28 cellular contexts compared by ENCODE assay signal in genomic region chr1:225556694-225557093, GRCh38.
"Had no signal": no experiment of that assay in that cellular context is flagged by ENCODE, and none has a peak within 500 bp of the region (broad histone marks: within the 10 kb centered on the region; RNA-seq: fewer than 3 reads in every experiment).

No MANE protein-coding gene starts in this region.

- H3K36me3 ChIP-seq: colonic mucosa, left lung, lower lobe of right lung had no signal

- DNase-seq: colonic mucosa; cortex of kidney; effector CD8-positive, alpha-beta T cell; effector memory CD8-positive, alpha-beta T cell; endodermal cell; erythroblast; esophagus squamous epithelium; foreskin fibroblast; foreskin melanocyte; gastrocnemius medialis; glutamatergic neuron; head of caudate nucleus; heart right ventricle; hippocampal formation; left cardiac atrium; left lung; left ventricle myocardium superior; lower lobe of right lung; mesenchymal stem cell; mucosa of descending colon; naive B cell had no signal

- H3K4me1 Mint-ChIP-seq: endodermal cell, mesothelial cell of epicardium, naive B cell had no signal

- H3K27me3 ChIP-seq: colonic mucosa, esophagus squamous epithelium, gastrocnemius medialis, heart right ventricle, left lung had no signal

- H3K27ac Mint-ChIP-seq: dendritic cell treated with granulocyte-macrophage colony-stimulating factor and Interleukin-4, amounts not matched to agents 40 ng/mL and 50 ng/mL, for 4 days; effector memory CD8-positive, alpha-beta T cell; endodermal cell; mesothelial cell of epicardium had no signal

- H3K9me3 Mint-ChIP-seq: dendritic cell treated with granulocyte-macrophage colony-stimulating factor and Interleukin-4, amounts not matched to agents 40 ng/mL and 50 ng/mL, for 4 days; effector memory CD8-positive, alpha-beta T cell; naive B cell had no signal

- H3K27me3 Mint-ChIP-seq: dendritic cell treated with granulocyte-macrophage colony-stimulating factor and Interleukin-4, amounts not matched to agents 40 ng/mL and 50 ng/mL, for 4 days; naive B cell had no signal

- H3K9me3 ChIP-seq: colonic mucosa, esophagus squamous epithelium, lower lobe of right lung, mucosa of descending colon had no signal

- FAIRE-seq: endometrium, islet of Langerhans, keratinocyte had no signal

- ATAC-seq: effector memory CD8-positive, alpha-beta T cell; esophagus mucosa; gastrocnemius medialis; heart right ventricle; left cardiac atrium; left lung; left ventricle myocardium superior; lower lobe of right lung; mucosa of descending colon had no signal

- H3K4me3 Mint-ChIP-seq: dendritic cell treated with granulocyte-macrophage colony-stimulating factor and Interleukin-4, amounts not matched to agents 40 ng/mL and 50 ng/mL, for 4 days; effector memory CD8-positive, alpha-beta T cell; endodermal cell; mesothelial cell of epicardium; naive B cell had no signal

- H3K27ac ChIP-seq: colonic mucosa, epithelial cell of prostate, esophagus squamous epithelium, gastrocnemius medialis, heart right ventricle, left lung, lower lobe of right lung had no signal

- H3K4me1 ChIP-seq: colonic mucosa, esophagus squamous epithelium, left lung, lower lobe of right lung had no signal

- H3K4me3 ChIP-seq: colonic mucosa, esophagus squamous epithelium, gastrocnemius medialis, heart right ventricle, left lung, lower lobe of right lung, mucosa of descending colon had no signal
